In the genomic region with DNA sequence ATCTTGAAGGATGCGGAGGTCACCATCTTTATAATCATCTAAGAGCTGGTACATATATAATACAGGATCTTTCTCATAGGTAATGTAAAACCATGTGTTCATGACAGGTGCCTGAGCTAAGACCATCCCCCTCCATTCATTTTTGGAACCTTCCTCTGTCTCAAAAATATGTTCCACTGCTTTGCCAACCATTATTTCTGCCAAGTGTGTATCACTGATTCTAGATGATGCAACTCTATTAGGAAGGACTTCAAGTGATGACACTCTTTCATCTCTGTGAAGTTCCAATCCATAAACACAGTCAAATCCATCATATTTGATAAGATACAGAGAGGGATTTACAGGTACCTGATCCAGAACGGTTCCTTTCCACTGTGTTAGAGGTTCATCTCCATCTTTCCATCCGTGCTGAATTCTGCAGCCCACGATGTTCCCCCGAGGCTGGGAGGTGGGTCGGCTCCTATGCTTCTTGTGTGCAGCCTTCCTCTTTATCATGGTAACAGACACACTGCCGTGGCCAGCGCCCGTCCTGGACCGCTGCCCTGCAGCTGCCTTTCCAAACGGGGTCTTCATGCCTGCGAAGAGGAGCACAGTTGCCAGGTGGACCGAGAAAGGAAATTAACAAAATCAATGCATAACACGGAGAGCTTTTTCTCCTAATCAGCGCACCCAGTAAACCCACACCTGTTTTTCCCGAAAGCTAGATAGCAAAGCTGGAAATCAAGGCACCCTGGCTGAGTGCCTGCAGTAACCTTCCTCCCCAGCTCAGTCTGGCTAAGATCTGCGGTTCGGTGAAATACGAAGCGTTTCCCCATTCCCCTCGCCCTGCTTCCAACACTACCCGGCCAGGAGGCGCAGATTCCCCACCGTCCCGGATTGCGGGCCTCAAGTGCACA, we compare ENCODE assay signal across 8 cellular contexts. TPM values are rescaled to one million over a fixed set of nuclear protein-coding genes. Genes with fewer than 3 reads are reported as not detected.
A peak's percentile ranks its signal among the peaks of the same experiment; 100 is the strongest.
DNase-seq lines count a peak whose midpoint lies in the region; ATAC-seq and TF ChIP-seq lines count a peak whose summit lies in the region.

No MANE protein-coding gene starts in this region.

- H3K36me3 Mint-ChIP-seq in Calu3 (ENCODE audit: insufficient read depth, unreplicated experiment), result peaks cover 28% of the 10 kb centered on the region

- CTCF ChIA-PET in Calu3 (lab: Charles Lee), result interaction anchor here (0.6 to 1.6 kb wide), 3 partner anchors 9 to 176 kb away, joined by 4 to 5 read pairs (median 4); no protein-coding TSS in a partner anchor

- intact Hi-C loops in Calu3 (cut with micrococcal nuclease; ENCODE audit: unreplicated experiment), result loop anchor here (5.0 kb wide), 1 partner anchor 128 kb away; a partner anchor contains a TSS

- peak overlapping the region; percentile 87 for H3K4me3 Mint-ChIP-seq in Calu3 (ENCODE audit: low read depth, unreplicated experiment)

- peaks cover 0 to 22% (median 0%) of the 10 kb centered on the region in 4 donors for H3K4me1 ChIP-seq in tibial nerve

- peak overlapping the region; percentile 41 to 76 (median 51) for H3K4me3 ChIP-seq in tibial nerve

- TF ChIP-seq CTCF in Calu3 (IDR thresholded peaks at IDR 0.05; ENCODE audit: unreplicated experiment) (no peak), tibial nerve (IDR thresholded peaks at IDR 0.05) (no peak)

- H3K9me3 Mint-ChIP-seq in Calu3 (ENCODE audit: low read depth, unreplicated experiment), result no peaks in the 10 kb centered on the region

- BruUV-seq in Calu3 (replicated peaks; lab: Mats Ljungman, UMichigan), result TSS peak; percentile 46

- ATAC-seq in HG03280 (IDR thresholded peaks at IDR 0.05; ENCODE audit: unreplicated experiment), result peak; percentile 10

- TF ChIP-seq POLR2A in tibial nerve (IDR thresholded peaks at IDR 0.05), result no peak

- peak overlapping the region in 3 of 4 donors; percentile 70 to 87 (median 81) for H3K27ac ChIP-seq in tibial nerve

- H3K4me1 Mint-ChIP-seq in Calu3 (ENCODE audit: low read depth, unreplicated experiment), result peaks cover 26% of the 10 kb centered on the region

- TF ChIP-seq EP300 in tibial nerve (IDR thresholded peaks at IDR 0.05), result no peak

- DNase-seq in Calu3 (no peak), cerebellum (ENCODE audit: low spot score) (peak; percentile 15), medulla oblongata (ENCODE audit: extremely low spot score) (peak; percentile 2), tibial nerve (ENCODE audit: low spot score in 2 of 2) (no peak), T-helper 9 cell (no peak), NCI-H82 treated with DMSO at 0.1 percent for 48 hours (lab: John Stamatoyannopoulos, UW; ENCODE audit: unreplicated experiment) (no peak), DMS153 treated with DMSO at 0.1 percent for 48 hours (lab: John Stamatoyannopoulos, UW; ENCODE audit: unreplicated experiment) (no peak)

- H3K27me3 ChIP-seq in tibial nerve, result peaks cover 0 to 12% of the 10 kb centered on the region in 2 donors

- no peaks in the 10 kb centered on the region for H3K36me3 ChIP-seq in tibial nerve

- no peaks in the 10 kb centered on the region for H3K9me3 ChIP-seq in tibial nerve

- 15 to 55% methylated on average over 18 to 26 of the region's 26 CpGs for WGBS in tibial nerve, 2 donors

- no peaks in the 10 kb centered on the region for H3K27me3 Mint-ChIP-seq in Calu3 (ENCODE audit: unreplicated experiment)

- H3K27ac Mint-ChIP-seq in Calu3 (ENCODE audit: unreplicated experiment), result peak overlapping the region; percentile 82

RNA-seq across cellular contexts. Expression of a gene that starts 0.7 kb away (rescaled TPM):
- total RNA-seq in Calu3 (2022) (19.4 and 26.2 TPM in 2 replicates), cerebellum (32.9 TPM), tibial nerve (10 to 100 TPM; 12.7 to 20.1 (median 16.4) TPM)

Comparison
In these comparisons a context has a peak if more than half of its experiments do, and no peak if none do; other contexts are left out.
1. DNase-seq: peak in cerebellum (single experiment) and medulla oblongata (single experiment); none in Calu3 (single experiment), tibial nerve (0 of 2), T-helper 9 cell (single experiment), NCI-H82 treated with DMSO at 0.1 percent for 48 hours (single experiment) and DMS153 treated with DMSO at 0.1 percent for 48 hours (single experiment).